Comparison of ENCODE assay signal across 22 cellular contexts in genomic region chr20:2246081-2246491, GRCh38. TPM values are rescaled to one million over a fixed set of nuclear protein-coding genes. Genes with fewer than 3 reads are reported as not detected.
DNase-seq lines count a peak whose midpoint lies in the region; ATAC-seq, FAIRE-seq and TF ChIP-seq lines count a peak whose summit lies in the region.
"Had no signal": no experiment of that assay in that cellular context is flagged by ENCODE, and none has a peak within 500 bp of the region (broad histone marks: within the 10 kb centered on the region; RNA-seq: fewer than 3 reads in every experiment).

No MANE protein-coding gene starts in this region.

- FAIRE-seq in astrocyte (lab: Jason Lieb, UNC) (no peak), kidney (lab: Jason Lieb, UNC) (no peak), H54 (lab: Jason Lieb, UNC) (no peak)
- FAIRE-seq: endothelial cell of umbilical vein, frontal cortex had no signal

- H3K27ac ChIP-seq in astrocyte (ENCODE audit: low read depth, low read length) (no peak overlapping the region), kidney (ENCODE audit: low read depth in 2 of 2, low read length in 2 of 2) (no peak overlapping the region)
- H3K27ac ChIP-seq: lower lobe of right lung, transverse colon had no signal

- H3K36me3 Mint-ChIP-seq in astrocyte (ENCODE audit: low read depth, unreplicated experiment) (no peaks in the 10 kb centered on the region), nephron progenitor cell (ENCODE audit: low read depth) (no peaks in the 10 kb centered on the region)
- H3K36me3 Mint-ChIP-seq: naive B cell; stimulated activated memory B cell treated with anti-CD40 and anti-IgM and Interleukin-4, amounts not matched to agents 10 μg/mL and 1 μg/mL and 100 μg/mL, for 72 hours had no signal

- H3K4me3 Mint-ChIP-seq in astrocyte (ENCODE audit: unreplicated experiment) (no peak overlapping the region), nephron progenitor cell (peak overlapping the region; percentile 69)
- H3K4me3 Mint-ChIP-seq: naive B cell; stimulated activated memory B cell treated with anti-CD40 and anti-IgM and Interleukin-4, amounts not matched to agents 10 μg/mL and 1 μg/mL and 100 μg/mL, for 72 hours had no signal

- H3K9ac ChIP-seq in astrocyte (ENCODE audit: low read length) = no peak overlapping the region
- no peak overlapping the region for H3K9ac ChIP-seq in kidney (ENCODE audit: low read length in 2 of 2)

- H3K4me2 ChIP-seq in astrocyte (ENCODE audit: low read length) = no peak overlapping the region

- no peak for TF ChIP-seq POLR2A in H54 (IDR thresholded peaks at IDR 0.05; ENCODE audit: low read depth, low read length)

- intact Hi-C loops in kidney (cut with DNase I) = no loop called here

- H3K4me1 ChIP-seq in astrocyte (ENCODE audit: insufficient read depth, low read length) (no peaks in the 10 kb centered on the region), kidney (ENCODE audit: control insufficient read depth in 1 of 2, insufficient read depth in 1 of 2, low read depth in 1 of 2, low read length in 2 of 2) (no peaks in the 10 kb centered on the region)
- H3K4me1 ChIP-seq: lower lobe of right lung, transverse colon had no signal

- TF ChIP-seq CTCF in LNCaP clone FGC (IDR thresholded peaks at IDR 0.05; ENCODE audit: control insufficient read depth, extremely low read depth, insufficient read depth) = no peak
- TF ChIP-seq CTCF in astrocyte (IDR thresholded peaks at IDR 0.05; ENCODE audit: insufficient read depth, low read depth, low read length) = no peak
- TF ChIP-seq CTCF in nephron progenitor cell (IDR thresholded peaks at IDR 0.05) = no peak
- TF ChIP-seq CTCF in kidney (IDR thresholded peaks at IDR 0.05; ENCODE audit: borderline replicate concordance, extremely low read depth, insufficient read depth) = no peak

- H3K27me3 ChIP-seq in astrocyte (ENCODE audit: insufficient read depth, low read length) = peaks cover 37% of the 10 kb centered on the region
- H3K27me3 ChIP-seq: transverse colon had no signal

- H3K4me1 Mint-ChIP-seq in astrocyte (ENCODE audit: low read depth, unreplicated experiment) (no peaks in the 10 kb centered on the region), nephron progenitor cell (peaks cover 53% of the 10 kb centered on the region)
- H3K4me1 Mint-ChIP-seq: stimulated activated memory B cell treated with anti-CD40 and anti-IgM and Interleukin-4, amounts not matched to agents 10 μg/mL and 1 μg/mL and 100 μg/mL, for 72 hours had no signal

- H3K27me3 Mint-ChIP-seq in astrocyte (ENCODE audit: low read depth, unreplicated experiment) (peaks cover 26% of the 10 kb centered on the region), nephron progenitor cell (ENCODE audit: low read depth, poor library complexity) (peaks cover 8% of the 10 kb centered on the region)

- no peak overlapping the region for H3K27ac Mint-ChIP-seq in astrocyte (ENCODE audit: unreplicated experiment)
- H3K27ac Mint-ChIP-seq in nephron progenitor cell = peak overlapping the region; percentile 93
- H3K27ac Mint-ChIP-seq: naive B cell; stimulated activated memory B cell treated with anti-CD40 and anti-IgM and Interleukin-4, amounts not matched to agents 10 μg/mL and 1 μg/mL and 100 μg/mL, for 72 hours had no signal

- H3K9me3 Mint-ChIP-seq in astrocyte (ENCODE audit: unreplicated experiment) (no peaks in the 10 kb centered on the region), nephron progenitor cell (no peaks in the 10 kb centered on the region)
- H3K9me3 Mint-ChIP-seq: naive B cell; stimulated activated memory B cell treated with anti-CD40 and anti-IgM and Interleukin-4, amounts not matched to agents 10 μg/mL and 1 μg/mL and 100 μg/mL, for 72 hours had no signal

- no peak overlapping the region for H2AFZ ChIP-seq in astrocyte (ENCODE audit: low read depth, low read length)

- H3K79me2 ChIP-seq in astrocyte (ENCODE audit: insufficient read depth, low read length) = no peaks in the 10 kb centered on the region

- H3K9me3 ChIP-seq in astrocyte (ENCODE audit: insufficient read depth, low read depth, low read length) (no peaks in the 10 kb centered on the region), kidney (ENCODE audit: control insufficient read depth in 1 of 2, low read length in 2 of 2) (no peaks in the 10 kb centered on the region)
- H3K9me3 ChIP-seq: lower lobe of right lung, transverse colon had no signal

- no peak for ATAC-seq in GM21529 (IDR thresholded peaks at IDR 0.05; ENCODE audit: unreplicated experiment)
- ATAC-seq: lower lobe of right lung; stimulated activated memory B cell treated with anti-CD40 and anti-IgM and Interleukin-4, amounts not matched to agents 10 μg/mL and 1 μg/mL and 100 μg/mL, for 72 hours had no signal

- DNase-seq in NCI-H1092 treated with DMSO at 0.1 percent for 48 hours (lab: John Stamatoyannopoulos, UW) (peak; percentile 30), NCI-H1092 (lab: John Stamatoyannopoulos, UW) (no peak), LNCaP clone FGC (ENCODE audit: low read depth) (peak; percentile 30), astrocyte (ENCODE audit: low read depth) (peak; percentile 6), nephron progenitor cell (peak; percentile 28), kidney (no peak), H54 (ENCODE audit: insufficient read length, low spot score) (no peak)
- DNase-seq: activated CD4-positive, CD25-positive, alpha-beta regulatory T cell treated with anti-CD3 and anti-CD28 coated beads, Interleukin-2, amount 50 U/mL, for 72 hours; activated effector memory CD4-positive, alpha-beta T cell treated with Interleukin-2 at 50 U/mL for 16 hours; amygdala; cerebellar nuclear complex; lower lobe of right lung; naive B cell; stimulated activated CD4-positive, alpha-beta T cell treated with anti-CD3 and anti-CD28 coated beads, Interleukin-12 subunit alpha, Interleukin-12 subunit beta, amount 100 ng/mL, for 4 hours; T-helper 2 cell; transverse colon had no signal

- H3K36me3 ChIP-seq in astrocyte (ENCODE audit: insufficient read depth, low read length) (no peaks in the 10 kb centered on the region), kidney (ENCODE audit: control insufficient read depth in 1 of 2, insufficient read depth in 2 of 2, low read length in 2 of 2) (no peaks in the 10 kb centered on the region)
- H3K36me3 ChIP-seq: lower lobe of right lung, transverse colon had no signal

- no peaks in the 10 kb centered on the region for H4K20me1 ChIP-seq in astrocyte (ENCODE audit: insufficient read depth, low read length)

- H3K4me3 ChIP-seq in LNCaP clone FGC (ENCODE audit: low read depth, low read length) (no peak overlapping the region), astrocyte (ENCODE audit: insufficient read depth, low read depth, low read length) (no peak overlapping the region), kidney (ENCODE audit: low read length in 2 of 2) (no peak overlapping the region)
- H3K4me3 ChIP-seq: lower lobe of right lung, transverse colon had no signal

RNA-seq across cellular contexts. Expression of gene TGM3, which starts 49.7 kb away (rescaled TPM):
- total RNA-seq in astrocyte = not detected in 2 replicates
- 0.13 TPM for total RNA-seq in kidney
- not detected for polyA plus RNA-seq in kidney (ENCODE audit: insufficient read depth, low read depth, low replicate concordance)
- total RNA-seq: endothelial cell of umbilical vein, frontal cortex, LHCN-M2, pulmonary artery endothelial cell had no signal
- polyA plus RNA-seq: endothelial cell of umbilical vein had no signal

Comparison
In these comparisons a context has a peak if more than half of its experiments do, and no peak if none do; other contexts are left out.
1. DNase-seq: peak in NCI-H1092 treated with DMSO at 0.1 percent for 48 hours (single experiment), LNCaP clone FGC (single experiment), astrocyte (single experiment) and nephron progenitor cell (single experiment); none in NCI-H1092 (single experiment), kidney (single experiment) and H54 (single experiment).